ENCODE assay signal across 8 cellular contexts in genomic region chr9:83623634-83623991, GRCh38. TPM values are rescaled to one million over a fixed set of nuclear protein-coding genes. Genes with fewer than 3 reads are reported as not detected.
DNase-seq lines count a peak whose midpoint lies in the region; ATAC-seq, FAIRE-seq and TF ChIP-seq lines count a peak whose summit lies in the region.

No MANE protein-coding gene starts in this region.

- ATAC-seq in A549 = peak in 1 of 2 experiments; percentile 34; a peak in 3 of 6 replicates
- ATAC-seq in GM18867 (IDR thresholded peaks at IDR 0.05; ENCODE audit: unreplicated experiment) = peak; percentile 31
- ATAC-seq in HG03095 (IDR thresholded peaks at IDR 0.05; ENCODE audit: unreplicated experiment) = peak; percentile 22
- peak; percentile 8 to 36 (median 27) for ATAC-seq in T-cell (replicated peaks in 1 of 4)

- WGBS in A549 (ENCODE audit: missing lambda C conversion rate) = 5% methylated on average over 5 of the region's 5 CpGs

- TF ChIP-seq CTCF in A549 (IDR thresholded peaks at IDR 0.05) (no peak), fibroblast of mammary gland (conservative IDR thresholded peaks at IDR 0.05; ENCODE audit: control insufficient read depth, insufficient read depth, low read depth, low read length) (no peak), osteocyte (IDR thresholded peaks at IDR 0.05) (no peak)

- peak overlapping the region; percentile 96 for H3K4me2 ChIP-seq in A549

- H3K9me3 ChIP-seq in A549 = no peaks in the 10 kb centered on the region

- peaks cover 31 to 39% (median 39%) of the 10 kb centered on the region in 3 donors for H3K4me1 Mint-ChIP-seq in T-cell
- peaks cover 17% of the 10 kb centered on the region for H3K4me1 Mint-ChIP-seq in osteocyte (ENCODE audit: unreplicated experiment)

- TF ChIP-seq RAD21 in A549 (conservative IDR thresholded peaks at IDR 0.05 in 1 of 2, IDR thresholded peaks at IDR 0.05 in 1 of 2) = no peak

- no peaks in the 10 kb centered on the region for H3K36me3 Mint-ChIP-seq in T-cell
- H3K36me3 Mint-ChIP-seq in osteocyte (ENCODE audit: unreplicated experiment) = no peaks in the 10 kb centered on the region

- CTCF ChIA-PET in A549 (lab: Yijun Ruan, JAX) (interaction anchor here (1.1 to 2.3 kb wide), 5 partner anchors 13 to 404 kb away, joined by 4 to 11 read pairs (median 6); no protein-coding TSS in a partner anchor), T-cell (lab: Charles Lee) (interaction anchor here (0.6 to 1.5 kb wide), 8 partner anchors 12 to 289 kb away, joined by 3 to 8 read pairs (median 4); partner anchors contain the start of gene UBQLN1 (in 1 of the 2))

- H3K4me3 Mint-ChIP-seq in T-cell = peak overlapping the region; percentile 89 to 95 (median 91)
- peak overlapping the region; percentile 87 for H3K4me3 Mint-ChIP-seq in osteocyte (ENCODE audit: unreplicated experiment)

- TF ChIP-seq POLR2A in A549 (IDR thresholded peaks at IDR 0.05; ENCODE audit: low read length) = no peak

- peak overlapping the region; percentile 85 to 94 for H3K27ac ChIP-seq in A549

- no peak for FAIRE-seq in A549 (lab: Jason Lieb, UNC)

- H3K9me3 Mint-ChIP-seq in T-cell = no peaks in the 10 kb centered on the region
- no peaks in the 10 kb centered on the region for H3K9me3 Mint-ChIP-seq in osteocyte (ENCODE audit: unreplicated experiment)

- H3K27ac Mint-ChIP-seq in T-cell = peak overlapping the region; percentile 92 to 96
- peak overlapping the region; percentile 81 for H3K27ac Mint-ChIP-seq in osteocyte (ENCODE audit: unreplicated experiment)

- TF ChIP-seq EP300 in A549 (IDR thresholded peaks at IDR 0.05) = no peak

- POLR2A ChIA-PET in A549 (lab: Yijun Ruan, JAX) (interaction anchor here (1.0 to 2.2 kb wide), 2 partner anchors 30 to 85 kb away, joined by 3 to 7 read pairs; partner anchors contain the start of gene UBQLN1), T-cell (lab: Charles Lee) (interaction anchor here (0.5 to 1.8 kb wide), 3 partner anchors 61 to 374 kb away, joined by 4 to 5 read pairs (median 4); partner anchors contain the start of gene UBQLN1 (in 1 of the 2))

- H3K4me3 ChIP-seq in A549 = peak overlapping the region; percentile 62
- H3K4me3 ChIP-seq in fibroblast of mammary gland (ENCODE audit: control insufficient read depth, low read depth, low read length) = peak overlapping the region; percentile 59

- DNase-seq in A549 (ENCODE audit: low read depth in 1 of 2, low spot score in 1 of 2) (no peak), T-cell (peak in 1 of 34 experiments; percentile 6), fibroblast of mammary gland (ENCODE audit: low read depth) (no peak), osteocyte (ENCODE audit: extremely low spot score, unreplicated experiment) (no peak)
- no peak for DNase-seq in effector CD8-positive, alpha-beta T cell (lab: John Stamatoyannopoulos, UW)
- DNase-seq in stimulated activated CD8-positive, alpha-beta memory T cell treated with anti-CD3 and anti-CD28 coated beads, Interleukin-4, amount 100 ng/mL, for 48 hours = no peak

- peaks cover 13% of the 10 kb centered on the region for H3K4me1 ChIP-seq in A549

- H3K27me3 Mint-ChIP-seq in T-cell = no peaks in the 10 kb centered on the region
- peaks cover 7% of the 10 kb centered on the region for H3K27me3 Mint-ChIP-seq in osteocyte (ENCODE audit: unreplicated experiment)

TF ChIP-seq in A549, 52 proteins besides CTCF, POLR2A, EP300 and RAD21:
- TF ChIP-seq EHMT2 (IDR thresholded peaks at IDR 0.05; ENCODE audit: low read depth) (no peak), HOXA7 (CRISPR knock-in tag; IDR thresholded peaks at IDR 0.05) (no peak), JUN (IDR thresholded peaks at IDR 0.05) (no peak), FOSB (CRISPR knock-in tag; IDR thresholded peaks at IDR 0.05) (no peak), FOXS1 (CRISPR knock-in tag; IDR thresholded peaks at IDR 0.05) (no peak), REST (IDR thresholded peaks at IDR 0.05) (no peak), CHD4 (IDR thresholded peaks at IDR 0.05; ENCODE audit: borderline replicate concordance) (no peak), JUNB (IDR thresholded peaks at IDR 0.05) (no peak), ESRRA (IDR thresholded peaks at IDR 0.05; ENCODE audit: borderline replicate concordance, low read length) (no peak), RARB (CRISPR knock-in tag; IDR thresholded peaks at IDR 0.05) (no peak), MAX (IDR thresholded peaks at IDR 0.05) (no peak), CBX8 (IDR thresholded peaks at IDR 0.05) (no peak), ZFP36 (IDR thresholded peaks at IDR 0.05; ENCODE audit: borderline replicate concordance, partially characterized antibody) (no peak), ATOH8 (CRISPR knock-in tag; IDR thresholded peaks at IDR 0.05; ENCODE audit: low read depth) (no peak), MYC (IDR thresholded peaks at IDR 0.05; ENCODE audit: borderline replicate concordance, low read length) (no peak), RCOR1 (IDR thresholded peaks at IDR 0.05; ENCODE audit: low read depth, low read length) (no peak), RNF2 (IDR thresholded peaks at IDR 0.05; ENCODE audit: borderline replicate concordance, low read depth) (no peak)

RNA-seq across cellular contexts. Expression of gene IDNK, which starts 0.7 kb away (rescaled TPM):
- polyA plus RNA-seq in A549 (2011; rRNA removed) (13.4 and 16.2 TPM in 2 replicates), A549 (2017; fragmentation: RNase III; extraction: RNeasy Plus Mini Kit Qiagen cat#74134 plus additional on column Dnase treatment) (9.4 to 12.5 TPM (median 10.9 TPM) in 3 replicates)
- 3.5 TPM in 2 replicates for polyA plus RNA-seq in A549 (2012; cell fraction: cytosol; rRNA removed)
- 1.3 and 2.9 TPM in 2 replicates for polyA plus RNA-seq in A549 (2012; cell fraction: nucleus; rRNA removed)
- polyA minus RNA-seq in A549 (2011; rRNA and poly(A)+ RNA removed) = 1.9 and 3.4 TPM in 2 replicates
- total RNA-seq in T-cell (10 to 100 TPM in 2 of 5 donors, 1 to 10 TPM in 3; 7.0 to 13.5 (median 9.2) TPM), osteocyte (4.3 and 5.7 TPM in 2 replicates)
